8 cellular contexts compared by ENCODE assay signal in the genomic region with DNA sequence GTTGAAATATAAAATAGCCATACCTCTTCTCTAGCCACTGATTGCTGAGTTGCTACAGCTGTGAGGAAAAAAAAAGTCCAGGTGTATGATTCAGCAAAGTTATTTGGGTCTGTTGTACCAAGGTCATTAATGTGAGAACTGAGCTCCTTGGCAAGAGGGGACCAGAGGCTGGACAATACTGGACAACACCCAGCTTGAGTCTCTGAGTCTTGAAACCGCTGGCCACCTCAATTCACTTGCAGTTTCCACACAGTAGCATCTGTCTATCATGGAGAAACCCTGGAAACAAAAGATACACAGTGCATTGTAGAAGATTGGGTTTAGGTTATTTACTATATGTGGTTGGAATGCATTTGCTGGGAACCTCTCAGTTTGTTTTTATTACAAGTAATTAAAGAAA.
DNase-seq lines count a peak whose midpoint lies in the region; ATAC-seq, FAIRE-seq and TF ChIP-seq lines count a peak whose summit lies in the region.

No MANE protein-coding gene starts in this region.

- TF ChIP-seq EP300 in HepG2 (IDR thresholded peaks at IDR 0.05; ENCODE audit: low read depth in 2 of 2, low read length in 2 of 2): no peak
- no peak for TF ChIP-seq EP300 in HepG2 (CRISPR knock-in tag; IDR thresholded peaks at IDR 0.05; ENCODE audit: borderline replicate concordance)

- no peak for FAIRE-seq in HepG2 (lab: Jason Lieb, UNC)

- in situ Hi-C loops in astrocyte of the spinal cord (cut with HindIII; ENCODE audit: low sequenced_read_pairs): no loop called here
- in situ Hi-C loops in HepG2 (cut with HindIII; ENCODE audit: extremely low pct_ligation_motif_present, low pct_unique_long_range_greater_than_20kb): no loop called here

- peaks cover 0 to 12% (median 3%) of the 10 kb centered on the region in 11 experiments; a peak in 3 of 22 replicates for H3K9me3 ChIP-seq in BLaER1 treated with 17β-estradiol and CSF1 and Interleukin-3, amounts not matched to agents 10 nM and 100 nM (replicated peaks in 1 of 11)
- H3K9me3 ChIP-seq in HUES6 (ENCODE audit: control insufficient read depth, insufficient read depth, low read depth, low read length) (no peaks in the 10 kb centered on the region), HepG2 (ENCODE audit: low read length) (no peaks in the 10 kb centered on the region), ascending aorta (no peaks in the 10 kb centered on the region)

- H3K36me3 ChIP-seq in BLaER1 treated with 17β-estradiol and CSF1 and Interleukin-3, amounts not matched to agents 10 nM and 100 nM: peaks cover 0 to 8% (median 0%) of the 10 kb centered on the region in 11 experiments; a peak in 3 of 22 replicates
- H3K36me3 ChIP-seq in HUES6 (ENCODE audit: control insufficient read depth, insufficient read depth, low read length) (no peaks in the 10 kb centered on the region), HepG2 (replicated peaks in 1 of 2; ENCODE audit: control insufficient read depth in 1 of 2, insufficient read depth in 2 of 2, low read length in 2 of 2) (peaks cover 0 to 4% of the 10 kb centered on the region in 2 experiments; a peak in 1 of 5 replicates), ascending aorta (no peaks in the 10 kb centered on the region)

- peak overlapping the region; percentile 70 to 77 (median 74); a peak in 21 of 22 replicates for H3K9ac ChIP-seq in BLaER1 treated with 17β-estradiol and CSF1 and Interleukin-3, amounts not matched to agents 10 nM and 100 nM
- no peak overlapping the region for H3K9ac ChIP-seq in HUES6 (ENCODE audit: low read length)
- no peak overlapping the region for H3K9ac ChIP-seq in HepG2 (ENCODE audit: insufficient read depth, low read depth, low read length)

- peak overlapping the region in 6 of 10 experiments; percentile 18 to 41 (median 22); a peak in 4 of 20 replicates for H3K4me3 ChIP-seq in BLaER1 treated with 17β-estradiol and CSF1 and Interleukin-3, amounts not matched to agents 10 nM and 100 nM
- no peak overlapping the region for H3K4me3 ChIP-seq in HUES6 (ENCODE audit: low read depth, low read length)
- no peak overlapping the region for H3K4me3 ChIP-seq in astrocyte of the spinal cord (ENCODE audit: low read depth, low read length)
- H3K4me3 ChIP-seq in HepG2 (replicated peaks in 1 of 3; ENCODE audit: insufficient read depth in 1 of 3, low read depth in 2 of 3, low read length in 3 of 3): no peak overlapping the region
- H3K4me3 ChIP-seq in ascending aorta: no peak overlapping the region

- no peaks in the 10 kb centered on the region for H3K27me3 ChIP-seq in BLaER1 treated with 17β-estradiol and CSF1 and Interleukin-3, amounts not matched to agents 10 nM and 100 nM
- H3K27me3 ChIP-seq in HUES6 (ENCODE audit: control insufficient read depth, insufficient read depth, low read length) (no peaks in the 10 kb centered on the region), HepG2 (ENCODE audit: control insufficient read depth in 1 of 2, insufficient read depth in 2 of 2, low read length in 2 of 2) (no peaks in the 10 kb centered on the region; a peak in 1 of 5 replicates), ascending aorta (no peaks in the 10 kb centered on the region)

- TF ChIP-seq POLR2A in HepG2 (IDR thresholded peaks at IDR 0.05; ENCODE audit: insufficient read depth in 1 of 2, low read depth in 2 of 2, low read length in 2 of 2): no peak

- H3K4me2 ChIP-seq in BLaER1 treated with 17β-estradiol and CSF1 and Interleukin-3, amounts not matched to agents 10 nM and 100 nM: peak overlapping the region; percentile 69 to 90 (median 76)
- H3K4me2 ChIP-seq in HepG2 (ENCODE audit: low read depth, low read length): 0 out of 2 replicates have a peak overlapping the region, but pooled peaks have one; percentile 28

- no peak overlapping the region for H2AFZ ChIP-seq in HepG2 (ENCODE audit: low read length)

- CTCF ChIA-PET in HepG2 (lab: Yijun Ruan, JAX; ENCODE audit: low intra/inter-chr PET ratio, low total read pairs): no interaction called here

- H3K27ac ChIP-seq in BLaER1 treated with 17β-estradiol and CSF1 and Interleukin-3, amounts not matched to agents 10 nM and 100 nM: peak overlapping the region; percentile 75 to 96 (median 90)
- H3K27ac ChIP-seq in HUES6 (ENCODE audit: low read depth, low read length): peak overlapping the region; percentile 72
- H3K27ac ChIP-seq in HepG2 (ENCODE audit: extremely low read length, insufficient read depth, low read length): peak overlapping the region; percentile 65
- H3K27ac ChIP-seq in ascending aorta: no peak overlapping the region

- peaks cover 0 to 48% (median 0%) of the 10 kb centered on the region in 11 experiments; a peak in 3 of 22 replicates for H4K20me1 ChIP-seq in BLaER1 treated with 17β-estradiol and CSF1 and Interleukin-3, amounts not matched to agents 10 nM and 100 nM
- H4K20me1 ChIP-seq in HepG2 (ENCODE audit: insufficient read depth, low read length): no peaks in the 10 kb centered on the region

- POLR2A ChIA-PET in HepG2 (lab: Yijun Ruan, JAX): interaction anchor here (1.4 kb wide), 1 partner anchor 12 kb away, joined by 4 read pairs; no protein-coding TSS in a partner anchor

- TSS peak; percentile 20 for BruUV-seq in HepG2 (replicated peaks; lab: Mats Ljungman, UMichigan)

- no peak for TF ChIP-seq RAD21 in HepG2 (CRISPR knock-in tag; IDR thresholded peaks at IDR 0.05)

- TF ChIP-seq CTCF in astrocyte of the spinal cord (IDR thresholded peaks at IDR 0.05; ENCODE audit: low read depth, low read length) (no peak), HepG2 (CRISPR knock-in tag; IDR thresholded peaks at IDR 0.05) (no peak), ascending aorta (IDR thresholded peaks at IDR 0.05) (no peak)

- WGBS in HepG2 (ENCODE audit: low lambda C conversion rate): 71% methylated on average over 1 of the region's 1 CpG

- H3K79me2 ChIP-seq in HepG2 (ENCODE audit: insufficient read depth, low read length): peaks cover 85% of the 10 kb centered on the region

- peak; percentile 58 for ATAC-seq in HepG2
- ATAC-seq in GM19328 (IDR thresholded peaks at IDR 0.05; ENCODE audit: unreplicated experiment): no peak
- ATAC-seq in GM18517 (IDR thresholded peaks at IDR 0.05; ENCODE audit: unreplicated experiment): no peak

- DNase-seq in astrocyte of the spinal cord (ENCODE audit: low read depth, low spot score) (peak; percentile 68), HepG2 (ENCODE audit: low spot score) (no peak), ascending aorta (ENCODE audit: low spot score in 2 of 2) (no peak), SHP77 treated with DMSO at 0.1 percent for 48 hours (lab: John Stamatoyannopoulos, UW) (no peak)

- peaks cover 32 to 59% (median 51%) of the 10 kb centered on the region in 10 experiments for H3K4me1 ChIP-seq in BLaER1 treated with 17β-estradiol and CSF1 and Interleukin-3, amounts not matched to agents 10 nM and 100 nM
- H3K4me1 ChIP-seq in HUES6 (ENCODE audit: control insufficient read depth, insufficient read depth, low read length): peaks cover 44% of the 10 kb centered on the region
- H3K4me1 ChIP-seq in HepG2 (ENCODE audit: insufficient read depth, low read length): peaks cover 58% of the 10 kb centered on the region
- H3K4me1 ChIP-seq in ascending aorta: peaks cover 0 to 27% of the 10 kb centered on the region in 2 donors

- intact Hi-C loops in HepG2 (cut with micrococcal nuclease; ENCODE audit: unreplicated experiment) (no loop called here), ascending aorta (cut with DNase I) (loop anchor here (2.0 to 5.0 kb wide), 2 partner anchors 14 to 88 kb away; no protein-coding TSS in a partner anchor)

TF ChIP-seq in HepG2, 621 proteins besides CTCF, POLR2A, EP300 and RAD21:
- TF ChIP-seq MLLT10 (CRISPR knock-in tag; IDR thresholded peaks at IDR 0.05): no peak
- TF ChIP-seq TFAP4 (IDR thresholded peaks at IDR 0.05; ENCODE audit: borderline replicate concordance, low read depth): peak; percentile 46; the same call in 1 of the 2 replicates
- 0 out of 2 replicates have a peak, but pooled peaks have one; percentile 23 for TF ChIP-seq SAP130 (CRISPR knock-in tag; IDR thresholded peaks at IDR 0.05; ENCODE audit: low read depth)

Comparison
In these comparisons a context has a peak if more than half of its experiments do, and no peak if none do; other contexts are left out.
1. H3K27ac ChIP-seq: peak in BLaER1 treated with 17β-estradiol and CSF1 and Interleukin-3, amounts not matched to agents 10 nM and 100 nM (11 of 11), HUES6 (single experiment) and HepG2 (single experiment); none in ascending aorta (0 of 2).
2. H3K4me3 ChIP-seq: peak in BLaER1 treated with 17β-estradiol and CSF1 and Interleukin-3, amounts not matched to agents 10 nM and 100 nM (6 of 10); none in HUES6 (single experiment), astrocyte of the spinal cord (single experiment), HepG2 (0 of 3) and ascending aorta (0 of 2).
3. H3K9ac ChIP-seq: peak in BLaER1 treated with 17β-estradiol and CSF1 and Interleukin-3, amounts not matched to agents 10 nM and 100 nM (11 of 11); none in HUES6 (single experiment) and HepG2 (single experiment).